In the genomic region with DNA sequence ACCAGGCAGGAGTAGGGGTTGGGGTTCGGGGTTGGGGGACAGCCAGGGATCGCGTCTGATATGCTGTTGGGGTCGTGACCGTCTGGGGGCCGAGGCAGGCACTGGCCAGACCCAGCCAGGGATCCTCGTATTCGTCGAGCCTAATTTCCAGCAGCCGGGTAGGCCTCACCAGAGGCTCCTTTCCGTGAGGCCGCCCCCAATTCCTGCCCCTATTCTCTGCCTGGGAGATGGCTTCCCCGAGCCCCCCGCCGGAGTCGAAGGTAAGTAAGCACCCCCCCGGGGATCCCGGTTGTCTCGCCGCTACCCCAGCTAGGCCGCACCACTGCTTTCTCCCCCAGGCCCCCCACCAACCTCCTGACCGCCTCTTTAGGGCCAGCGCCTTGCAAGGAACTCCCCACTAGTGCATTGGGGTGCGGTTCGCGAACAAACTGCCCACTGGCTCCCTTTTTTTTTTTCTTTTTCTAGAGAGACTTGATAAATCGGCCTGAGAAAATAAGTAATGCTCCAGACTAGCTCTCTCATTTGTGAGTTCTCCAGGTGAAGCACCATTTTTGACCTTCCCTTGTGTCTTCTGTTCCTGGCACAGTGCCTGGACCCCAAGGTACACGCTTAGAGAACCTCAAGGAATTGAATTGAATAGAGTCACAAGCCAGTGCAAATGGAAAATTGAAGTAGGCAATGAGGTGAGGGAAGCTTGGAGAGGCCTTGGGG, we compare ENCODE assay signal across 1 cellular context.
TF ChIP-seq lines count a peak whose summit lies in the region.

No MANE protein-coding gene starts in this region.

TF ChIP-seq in HepG2, 621 proteins besides CTCF, POLR2A, EP300 and RAD21 (continued from another document):
- TF ChIP-seq, protein P1, sequence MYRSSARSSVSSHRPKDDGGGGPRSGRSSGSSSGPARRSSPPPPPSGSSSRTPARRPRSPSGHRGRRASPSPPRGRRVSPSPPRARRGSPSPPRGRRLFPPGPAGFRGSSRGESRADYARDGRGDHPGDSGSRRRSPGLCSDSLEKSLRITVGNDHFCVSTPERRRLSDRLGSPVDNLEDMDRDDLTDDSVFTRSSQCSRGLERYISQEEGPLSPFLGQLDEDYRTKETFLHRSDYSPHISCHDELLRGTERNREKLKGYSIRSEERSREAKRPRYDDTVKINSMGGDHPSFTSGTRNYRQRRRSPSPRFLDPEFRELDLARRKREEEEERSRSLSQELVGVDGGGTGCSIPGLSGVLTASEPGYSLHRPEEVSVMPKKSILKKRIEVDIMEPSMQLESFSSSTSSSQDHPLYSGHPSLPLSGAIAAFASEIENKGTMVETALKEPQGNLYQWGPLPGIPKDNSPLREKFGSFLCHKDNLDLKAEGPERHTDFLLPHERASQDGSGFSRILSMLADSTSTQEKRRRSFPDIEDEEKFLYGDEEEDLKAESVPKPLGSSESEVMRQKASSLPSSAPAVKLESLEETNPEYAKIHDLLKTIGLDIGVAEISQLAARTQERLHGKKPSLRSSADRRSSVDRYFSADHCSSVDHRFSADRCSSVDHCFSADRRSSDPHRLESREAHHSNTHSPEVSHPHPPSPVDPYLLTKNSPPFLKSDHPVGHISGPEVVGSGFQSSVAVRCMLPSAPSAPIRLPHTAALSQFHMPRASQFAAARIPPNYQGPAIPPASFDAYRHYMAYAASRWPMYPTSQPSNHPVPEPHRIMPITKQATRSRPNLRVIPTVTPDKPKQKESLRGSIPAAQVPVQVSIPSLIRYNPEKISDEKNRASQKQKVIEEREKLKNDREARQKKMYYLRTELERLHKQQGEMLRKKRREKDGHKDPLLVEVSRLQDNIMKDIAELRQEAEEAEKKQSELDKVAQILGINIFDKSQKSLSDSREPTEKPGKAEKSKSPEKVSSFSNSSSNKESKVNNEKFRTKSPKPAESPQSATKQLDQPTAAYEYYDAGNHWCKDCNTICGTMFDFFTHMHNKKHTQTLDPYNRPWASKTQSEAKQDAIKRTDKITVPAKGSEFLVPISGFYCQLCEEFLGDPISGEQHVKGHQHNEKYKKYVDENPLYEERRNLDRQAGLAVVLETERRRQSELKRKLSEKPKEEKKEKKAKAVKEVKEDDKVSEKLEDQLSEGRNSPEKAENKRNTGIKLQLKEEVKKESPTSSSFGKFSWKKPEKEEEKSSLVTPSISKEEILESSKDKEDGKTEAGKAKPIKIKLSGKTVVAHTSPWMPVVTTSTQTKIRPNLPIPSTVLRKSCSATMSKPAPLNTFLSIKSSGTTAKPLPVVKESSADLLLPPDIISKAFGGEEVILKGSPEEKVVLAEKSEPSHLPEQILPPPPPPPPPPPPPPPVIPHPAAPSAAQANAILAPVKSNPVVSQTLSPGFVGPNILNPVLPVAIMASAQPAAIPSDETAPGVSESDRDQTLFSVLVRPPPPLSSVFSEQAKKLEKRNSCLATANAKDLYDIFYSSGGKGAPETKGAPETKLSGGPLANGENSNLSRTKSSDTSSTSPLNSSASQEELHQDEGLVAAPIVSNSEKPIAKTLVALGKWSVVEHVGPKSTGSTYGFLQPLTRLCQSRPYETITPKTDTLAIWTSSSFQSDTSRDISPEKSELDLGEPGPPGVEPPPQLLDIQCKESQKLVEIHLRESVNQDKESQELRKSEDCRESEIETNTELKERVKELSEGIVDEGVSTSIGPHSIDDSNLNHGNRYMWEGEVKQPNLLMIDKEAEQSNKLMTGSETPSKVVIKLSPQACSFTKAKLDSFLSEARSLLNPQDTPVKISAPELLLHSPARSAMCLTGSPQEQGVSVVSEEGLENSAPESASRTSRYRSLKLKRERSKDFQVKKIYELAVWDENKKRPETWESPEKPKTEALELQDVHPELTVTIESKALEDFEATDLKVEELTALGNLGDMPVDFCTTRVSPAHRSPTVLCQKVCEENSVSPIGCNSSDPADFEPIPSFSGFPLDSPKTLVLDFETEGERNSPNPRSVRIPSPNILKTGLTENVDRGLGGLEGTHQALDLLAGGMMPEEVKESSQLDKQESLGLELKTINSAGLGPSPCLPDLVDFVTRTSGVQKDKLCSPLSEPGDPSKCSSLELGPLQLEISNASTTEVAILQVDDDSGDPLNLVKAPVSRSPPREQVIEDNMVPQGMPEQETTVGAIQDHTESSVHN (CRISPR knock-in tag; IDR thresholded peaks at IDR 0.05) = 0 out of 2 replicates have a peak, but pooled peaks have one; percentile 27
- TF ChIP-seq, protein P2, sequence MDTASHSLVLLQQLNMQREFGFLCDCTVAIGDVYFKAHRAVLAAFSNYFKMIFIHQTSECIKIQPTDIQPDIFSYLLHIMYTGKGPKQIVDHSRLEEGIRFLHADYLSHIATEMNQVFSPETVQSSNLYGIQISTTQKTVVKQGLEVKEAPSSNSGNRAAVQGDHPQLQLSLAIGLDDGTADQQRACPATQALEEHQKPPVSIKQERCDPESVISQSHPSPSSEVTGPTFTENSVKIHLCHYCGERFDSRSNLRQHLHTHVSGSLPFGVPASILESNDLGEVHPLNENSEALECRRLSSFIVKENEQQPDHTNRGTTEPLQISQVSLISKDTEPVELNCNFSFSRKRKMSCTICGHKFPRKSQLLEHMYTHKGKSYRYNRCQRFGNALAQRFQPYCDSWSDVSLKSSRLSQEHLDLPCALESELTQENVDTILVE (CRISPR knock-in tag; IDR thresholded peaks at IDR 0.05) = 0 out of 2 replicates have a peak, but pooled peaks have one; percentile 7
- TF ChIP-seq ZNF607 (CRISPR knock-in tag; IDR thresholded peaks at IDR 0.05; ENCODE audit: borderline replicate concordance) = 0 out of 2 replicates have a peak, but pooled peaks have one; percentile 16
- TF ChIP-seq ZNF446 (CRISPR knock-in tag; IDR thresholded peaks at IDR 0.05) = peak; percentile 72; the same call in 1 of the 2 replicates
- TF ChIP-seq ETV5 (CRISPR knock-in tag; IDR thresholded peaks at IDR 0.05; ENCODE audit: borderline replicate concordance) = 0 out of 2 replicates have a peak, but pooled peaks have one; percentile 0
- peak; percentile 87; the same call in 1 of the 2 replicates for TF ChIP-seq PCBP1 (IDR thresholded peaks at IDR 0.05; ENCODE audit: borderline replicate concordance, low read depth, low read length)
- TF ChIP-seq RBM22 (optimal IDR thresholded peaks at IDR 0.05; ENCODE audit: low read length) = no peak
- TF ChIP-seq, protein P3, sequence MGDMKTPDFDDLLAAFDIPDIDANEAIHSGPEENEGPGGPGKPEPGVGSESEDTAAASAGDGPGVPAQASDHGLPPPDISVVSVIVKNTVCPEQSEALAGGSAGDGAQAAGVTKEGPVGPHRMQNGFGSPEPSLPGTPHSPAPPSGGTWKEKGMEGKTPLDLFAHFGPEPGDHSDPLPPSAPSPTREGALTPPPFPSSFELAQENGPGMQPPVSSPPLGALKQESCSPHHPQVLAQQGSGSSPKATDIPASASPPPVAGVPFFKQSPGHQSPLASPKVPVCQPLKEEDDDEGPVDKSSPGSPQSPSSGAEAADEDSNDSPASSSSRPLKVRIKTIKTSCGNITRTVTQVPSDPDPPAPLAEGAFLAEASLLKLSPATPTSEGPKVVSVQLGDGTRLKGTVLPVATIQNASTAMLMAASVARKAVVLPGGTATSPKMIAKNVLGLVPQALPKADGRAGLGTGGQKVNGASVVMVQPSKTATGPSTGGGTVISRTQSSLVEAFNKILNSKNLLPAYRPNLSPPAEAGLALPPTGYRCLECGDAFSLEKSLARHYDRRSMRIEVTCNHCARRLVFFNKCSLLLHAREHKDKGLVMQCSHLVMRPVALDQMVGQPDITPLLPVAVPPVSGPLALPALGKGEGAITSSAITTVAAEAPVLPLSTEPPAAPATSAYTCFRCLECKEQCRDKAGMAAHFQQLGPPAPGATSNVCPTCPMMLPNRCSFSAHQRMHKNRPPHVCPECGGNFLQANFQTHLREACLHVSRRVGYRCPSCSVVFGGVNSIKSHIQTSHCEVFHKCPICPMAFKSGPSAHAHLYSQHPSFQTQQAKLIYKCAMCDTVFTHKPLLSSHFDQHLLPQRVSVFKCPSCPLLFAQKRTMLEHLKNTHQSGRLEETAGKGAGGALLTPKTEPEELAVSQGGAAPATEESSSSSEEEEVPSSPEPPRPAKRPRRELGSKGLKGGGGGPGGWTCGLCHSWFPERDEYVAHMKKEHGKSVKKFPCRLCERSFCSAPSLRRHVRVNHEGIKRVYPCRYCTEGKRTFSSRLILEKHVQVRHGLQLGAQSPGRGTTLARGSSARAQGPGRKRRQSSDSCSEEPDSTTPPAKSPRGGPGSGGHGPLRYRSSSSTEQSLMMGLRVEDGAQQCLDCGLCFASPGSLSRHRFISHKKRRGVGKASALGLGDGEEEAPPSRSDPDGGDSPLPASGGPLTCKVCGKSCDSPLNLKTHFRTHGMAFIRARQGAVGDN (CRISPR knock-in tag; IDR thresholded peaks at IDR 0.05) = peak; percentile 73
- 0 out of 2 replicates have a peak, but pooled peaks have one; percentile 70 for TF ChIP-seq ZSCAN25 (CRISPR knock-in tag; IDR thresholded peaks at IDR 0.05)
- TF ChIP-seq ZNF329 (CRISPR knock-in tag; IDR thresholded peaks at IDR 0.05; ENCODE audit: low read depth) = peak; percentile 48
- TF ChIP-seq ZNF616 (CRISPR knock-in tag; IDR thresholded peaks at IDR 0.05; ENCODE audit: low read depth) = no peak
- peak; percentile 50; the same call in 1 of the 2 replicates for TF ChIP-seq ZNF101 (CRISPR knock-in tag; IDR thresholded peaks at IDR 0.05; ENCODE audit: borderline replicate concordance, low read depth)
- TF ChIP-seq ZNF224 (CRISPR knock-in tag; IDR thresholded peaks at IDR 0.05) = peak; percentile 80; the same call in 1 of the 2 replicates
- TF ChIP-seq IRF2 (CRISPR knock-in tag; IDR thresholded peaks at IDR 0.05) = no peak
- TF ChIP-seq, protein P4, sequence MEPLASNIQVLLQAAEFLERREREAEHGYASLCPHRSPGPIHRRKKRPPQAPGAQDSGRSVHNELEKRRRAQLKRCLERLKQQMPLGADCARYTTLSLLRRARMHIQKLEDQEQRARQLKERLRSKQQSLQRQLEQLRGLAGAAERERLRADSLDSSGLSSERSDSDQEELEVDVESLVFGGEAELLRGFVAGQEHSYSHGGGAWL (CRISPR knock-in tag; IDR thresholded peaks at IDR 0.05) = peak; percentile 28; the same call in 1 of the 2 replicates
- no peak for TF ChIP-seq NRL (CRISPR knock-in tag; IDR thresholded peaks at IDR 0.05; ENCODE audit: borderline replicate concordance)
- 0 out of 2 replicates have a peak, but pooled peaks have one; percentile 17 for TF ChIP-seq ZNF44 (CRISPR knock-in tag; IDR thresholded peaks at IDR 0.05)
- TF ChIP-seq SPEN (CRISPR knock-in tag; IDR thresholded peaks at IDR 0.05; ENCODE audit: low read depth) = peak; percentile 18
- peak; percentile 56; the same call in 1 of the 2 replicates for TF ChIP-seq SMAD1 (CRISPR knock-in tag; IDR thresholded peaks at IDR 0.05; ENCODE audit: borderline replicate concordance, low read depth)
- TF ChIP-seq ZNF24 (IDR thresholded peaks at IDR 0.05) = no peak
- no peak for TF ChIP-seq ZNF264 (CRISPR knock-in tag; IDR thresholded peaks at IDR 0.05)
- TF ChIP-seq HOXD1 (CRISPR knock-in tag; IDR thresholded peaks at IDR 0.05) = peak; percentile 28; the same call in 1 of the 2 replicates
- TF ChIP-seq DNMT1 (CRISPR knock-in tag; IDR thresholded peaks at IDR 0.05) = no peak
- TF ChIP-seq ZFX (CRISPR knock-in tag; IDR thresholded peaks at IDR 0.05; ENCODE audit: low read depth) = peak; percentile 78
- 0 out of 2 replicates have a peak, but pooled peaks have one; percentile 33 for TF ChIP-seq ZNF816 (CRISPR knock-in tag; IDR thresholded peaks at IDR 0.05; ENCODE audit: borderline replicate concordance)
- TF ChIP-seq ZNF430 (CRISPR knock-in tag; IDR thresholded peaks at IDR 0.05) = peak; percentile 58; the same call in 1 of the 2 replicates
- TF ChIP-seq, protein P5, sequence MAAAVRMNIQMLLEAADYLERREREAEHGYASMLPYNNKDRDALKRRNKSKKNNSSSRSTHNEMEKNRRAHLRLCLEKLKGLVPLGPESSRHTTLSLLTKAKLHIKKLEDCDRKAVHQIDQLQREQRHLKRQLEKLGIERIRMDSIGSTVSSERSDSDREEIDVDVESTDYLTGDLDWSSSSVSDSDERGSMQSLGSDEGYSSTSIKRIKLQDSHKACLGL (CRISPR knock-in tag; IDR thresholded peaks at IDR 0.05) = peak; percentile 65
- no peak for TF ChIP-seq ZNF20 (CRISPR knock-in tag; IDR thresholded peaks at IDR 0.05)
- TF ChIP-seq KDM5B (CRISPR knock-in tag; IDR thresholded peaks at IDR 0.05; ENCODE audit: borderline replicate concordance) = 0 out of 2 replicates have a peak, but pooled peaks have one; percentile 15
TF ChIP-seq in HepG2: peak in this region for 62.
